ENCODE assay signal across 14 cellular contexts in the genomic region with DNA sequence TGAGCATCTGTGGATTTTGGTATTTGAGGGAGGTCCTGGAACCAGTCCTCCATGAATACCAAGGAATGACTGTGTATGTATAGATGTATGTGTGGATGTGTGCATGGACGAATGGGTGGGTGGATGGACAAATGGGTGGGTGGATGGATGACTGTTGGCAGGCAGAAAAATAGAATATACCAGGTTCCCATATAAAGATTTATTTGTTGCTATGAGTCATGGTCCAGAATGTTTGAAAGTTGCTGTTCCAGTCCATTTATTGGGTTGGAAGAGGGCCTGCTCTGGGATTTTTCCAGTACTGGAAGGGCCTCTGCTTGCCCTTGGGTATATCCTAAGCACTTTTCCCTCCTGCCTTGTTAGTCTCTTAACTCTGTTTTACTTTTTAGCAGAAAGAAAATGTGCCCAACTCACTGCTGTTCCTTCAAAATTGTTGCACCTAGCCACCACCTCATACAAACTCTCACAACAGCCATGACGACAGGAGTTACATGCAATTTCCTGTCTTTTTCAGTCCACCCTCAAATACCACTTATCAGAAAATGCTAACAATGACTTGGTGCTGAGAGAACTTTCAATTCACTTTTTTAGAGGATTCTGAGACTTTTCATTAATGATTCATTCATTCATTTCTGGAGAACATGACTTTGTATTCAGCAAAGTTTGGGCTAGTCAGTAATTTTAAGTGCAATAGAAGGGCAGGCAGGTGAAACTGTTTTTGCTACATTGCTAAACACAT.
A peak's percentile ranks its signal among the peaks of the same experiment; 100 is the strongest.
DNase-seq lines count a peak whose midpoint lies in the region; ATAC-seq and TF ChIP-seq lines count a peak whose summit lies in the region.
"Had no signal": no experiment of that assay in that cellular context is flagged by ENCODE, and none has a peak within 500 bp of the region (broad histone marks: within the 10 kb centered on the region; RNA-seq: fewer than 3 reads in every experiment).

No MANE protein-coding gene starts in this region.

- no peak overlapping the region for H3K4me3 ChIP-seq in ovary
- H3K4me3 ChIP-seq: PC-9, thyroid gland had no signal

- no peaks in the 10 kb centered on the region for H3K27me3 ChIP-seq in ovary
- H3K27me3 ChIP-seq: thyroid gland had no signal

- peaks cover 10% of the 10 kb centered on the region for H3K4me1 ChIP-seq in ovary (ENCODE audit: insufficient read depth)

- ATAC-seq in HG03354 (IDR thresholded peaks at IDR 0.05; ENCODE audit: poor library complexity, severe bottlenecking, unreplicated experiment), result peak; percentile 59
- ATAC-seq in GM19395 (IDR thresholded peaks at IDR 0.05; ENCODE audit: unreplicated experiment), result no peak
- ATAC-seq: naive thymus-derived CD8-positive, alpha-beta T cell had no signal

- intact Hi-C loops in ovary (cut with DNase I), result no loop called here

- WGBS in ovary, 3 donors, result 67 to 89% (median 82%) methylated on average over 2 of the region's 2 CpGs

- no peak for TF ChIP-seq EP300 in ovary (IDR thresholded peaks at IDR 0.05)

- no peak for TF ChIP-seq POLR2A in ovary (IDR thresholded peaks at IDR 0.05)

- no peak for TF ChIP-seq CTCF in ovary (IDR thresholded peaks at IDR 0.05)

- H3K27ac ChIP-seq in cingulate gyrus (ENCODE audit: low read depth, low read length) (peak overlapping the region; percentile 54), ovary (no peak overlapping the region)
- H3K27ac ChIP-seq: PC-9, thyroid gland had no signal

- H3K9me3 ChIP-seq in ovary, result no peaks in the 10 kb centered on the region
- H3K9me3 ChIP-seq: thyroid gland had no signal

- peak; percentile 36 for DNase-seq in SKM-1 treated with dmso at 0.1 percent for 144 hours (lab: John Stamatoyannopoulos, UW; ENCODE audit: unreplicated experiment)
- no peak for DNase-seq in SKM-1 (lab: John Stamatoyannopoulos, UW; ENCODE audit: unreplicated experiment)
- peak; percentile 26 for DNase-seq in stromal cell of bone marrow (ENCODE audit: low read depth)
- DNase-seq in NCI-H146 treated with DMSO at 0.1 percent for 48 hours (lab: John Stamatoyannopoulos, UW; ENCODE audit: unreplicated experiment), result no peak
- DNase-seq in ovary, result no peak
- DNase-seq: activated B cell treated with CpG ODN at 0.5 μM for 24 hours; NCI-H187; PC-9; stimulated activated CD4-positive, alpha-beta T cell treated with anti-CD3 and anti-CD28 coated beads, Interleukin-2, amount 100 ng/mL, for 48 hours; thyroid gland had no signal

- H3K36me3 ChIP-seq in ovary, result no peaks in the 10 kb centered on the region
- H3K36me3 ChIP-seq: thyroid gland had no signal

Comparison
In these comparisons a context has a peak if more than half of its experiments do, and no peak if none do; other contexts are left out.
1. DNase-seq: peak in SKM-1 treated with dmso at 0.1 percent for 144 hours (single experiment) and stromal cell of bone marrow (single experiment); none in SKM-1 (single experiment), NCI-H146 treated with DMSO at 0.1 percent for 48 hours (single experiment) and ovary (0 of 5).